Comparison of ENCODE assay signal across 15 cellular contexts in the genomic region with DNA sequence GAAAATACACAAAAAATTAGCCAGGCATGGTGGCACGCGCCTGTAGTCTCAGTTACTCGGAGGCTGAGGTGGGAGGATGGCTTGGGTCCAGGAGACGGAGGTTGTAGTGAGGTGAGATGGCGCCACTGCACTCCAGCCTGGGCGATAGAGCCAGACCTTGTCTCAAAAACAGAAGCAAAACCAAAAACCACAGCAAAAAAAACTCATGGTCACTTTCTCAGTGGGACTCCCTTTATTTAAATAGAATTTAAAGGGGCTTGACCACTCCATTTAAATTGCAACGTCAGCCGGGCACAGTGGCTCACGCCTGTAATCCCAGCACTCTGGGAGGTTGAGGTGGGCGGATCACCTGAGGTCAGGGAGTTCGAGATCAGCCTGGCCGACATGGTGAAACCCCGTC. TPM values are rescaled to one million over a fixed set of nuclear protein-coding genes. Genes with fewer than 3 reads are reported as not detected.
DNase-seq lines count a peak whose midpoint lies in the region; ATAC-seq, FAIRE-seq and TF ChIP-seq lines count a peak whose summit lies in the region.
"Had no signal": no experiment of that assay in that cellular context is flagged by ENCODE, and none has a peak within 500 bp of the region (broad histone marks: within the 10 kb centered on the region; RNA-seq: fewer than 3 reads in every experiment).

No MANE protein-coding gene starts in this region.

- no peak for DNase-seq in GM12891 (ENCODE audit: insufficient read length, low spot score)
- DNase-seq in MV-4-11 (lab: John Stamatoyannopoulos, UW): peak; percentile 25
- DNase-seq in memory B cell (ENCODE audit: low spot score in 2 of 2): no peak
- no peak for DNase-seq in anterior cingulate cortex (lab: John Stamatoyannopoulos, UW)
- DNase-seq: BE2C; Caco-2; CD8-positive, alpha-beta memory T cell; DND-41; GDM1; GOT3; Kasumi-1; KBM-7 had no signal

- H3K4me1 Mint-ChIP-seq in memory B cell: peaks cover 25% of the 10 kb centered on the region

- no peak overlapping the region for H3K27ac Mint-ChIP-seq in memory B cell

- no peak for TF ChIP-seq POLR2A in GM12891 (IDR thresholded peaks at IDR 0.05; ENCODE audit: low read depth, low read length)

- H3K27me3 Mint-ChIP-seq in memory B cell: no peaks in the 10 kb centered on the region
- H3K27me3 Mint-ChIP-seq: CD8-positive, alpha-beta memory T cell had no signal

- H3K4me3 Mint-ChIP-seq in memory B cell: peak overlapping the region; percentile 5
- H3K4me3 Mint-ChIP-seq: CD8-positive, alpha-beta memory T cell had no signal

- peaks cover 3% of the 10 kb centered on the region for H3K36me3 Mint-ChIP-seq in memory B cell

- FAIRE-seq in GM12891 (lab: Jason Lieb, UNC): peak; percentile 76
- FAIRE-seq: A549 had no signal

- H3K9me3 Mint-ChIP-seq in memory B cell: no peaks in the 10 kb centered on the region
- H3K9me3 Mint-ChIP-seq: CD8-positive, alpha-beta memory T cell had no signal

- ATAC-seq in memory B cell (ENCODE audit: low read depth): no peak
- ATAC-seq in GM21529 (IDR thresholded peaks at IDR 0.05; ENCODE audit: unreplicated experiment): no peak
- no peak for ATAC-seq in HG03571 (IDR thresholded peaks at IDR 0.05; ENCODE audit: unreplicated experiment)
- ATAC-seq: A549 had no signal

TF ChIP-seq in GM12891, 5 proteins besides CTCF, POLR2A, EP300 and RAD21:
- no peak for TF ChIP-seq PAX5 (IDR thresholded peaks at IDR 0.05; ENCODE audit: insufficient read depth, low read length, severe bottlenecking)
- no peak for TF ChIP-seq SPI1 (IDR thresholded peaks at IDR 0.05; ENCODE audit: low read depth, low read length)
- no peak for TF ChIP-seq TAF1 (IDR thresholded peaks at IDR 0.05; ENCODE audit: low read depth, low read length)
- no peak for TF ChIP-seq POLR2AphosphoS5 (IDR thresholded peaks at IDR 0.05; ENCODE audit: low read depth, low read length)

RNA-seq across cellular contexts. Expression of gene ARHGAP31, which starts 32.8 kb away (rescaled TPM):
- polyA plus RNA-seq in GM12891 (2012; ENCODE audit: low read depth, missing spikeins): 7.7 TPM
